ENCODE assay signal across 8 cellular contexts in the genomic region with DNA sequence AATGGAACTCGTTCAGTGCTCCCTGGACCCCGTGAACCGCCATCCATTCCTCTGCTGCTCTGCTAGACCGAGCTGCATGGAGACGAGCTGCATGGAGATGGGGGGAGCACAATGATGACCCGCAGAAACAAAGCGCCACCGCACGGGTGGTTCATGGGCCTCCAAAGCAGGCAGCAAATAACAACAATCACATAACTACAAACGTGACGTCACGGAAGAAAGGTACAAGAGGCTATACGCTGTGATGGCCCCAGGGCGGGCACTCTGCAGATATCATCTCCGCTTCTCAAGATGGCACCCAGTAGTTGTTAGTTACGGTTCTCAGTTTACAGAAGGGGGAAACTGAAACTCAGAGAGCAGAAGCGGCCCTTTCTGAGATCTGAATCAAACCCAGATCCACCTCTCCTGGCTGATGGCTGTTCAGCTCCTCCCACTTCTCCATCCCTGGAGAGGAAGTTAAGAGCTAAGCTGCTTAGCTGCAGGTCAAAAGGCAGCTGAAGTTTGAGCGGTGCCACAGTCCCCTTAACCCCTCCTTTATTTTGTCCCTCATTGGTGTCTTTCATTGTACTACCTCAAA. TPM values are rescaled to one million over a fixed set of nuclear protein-coding genes. Genes with fewer than 3 reads are reported as not detected.
DNase-seq lines count a peak whose midpoint lies in the region; ATAC-seq and TF ChIP-seq lines count a peak whose summit lies in the region.

No MANE protein-coding gene starts in this region.

- H3K4me3 Mint-ChIP-seq in chondrocyte (ENCODE audit: unreplicated experiment), result peak overlapping the region; percentile 83

- TF ChIP-seq CTCF in OCI-LY3 (IDR thresholded peaks at IDR 0.05; ENCODE audit: low read depth, low read length) (no peak), chondrocyte (IDR thresholded peaks at IDR 0.05) (no peak)

- no peak overlapping the region for H2AFZ ChIP-seq in OCI-LY3 (ENCODE audit: low read depth, low read length)

- H3K27ac ChIP-seq in OCI-LY3 (ENCODE audit: low read length), result peak overlapping the region; percentile 93

- peaks cover 9% of the 10 kb centered on the region for H3K36me3 Mint-ChIP-seq in chondrocyte (ENCODE audit: low read depth)

- ATAC-seq in HG02678 (IDR thresholded peaks at IDR 0.05; ENCODE audit: unreplicated experiment) (peak; percentile 30), GM18519 (IDR thresholded peaks at IDR 0.05; ENCODE audit: low FRiP score, unreplicated experiment) (no peak)

- H3K4me3 ChIP-seq in OCI-LY3 (ENCODE audit: low read length), result peak overlapping the region; percentile 80
- peak overlapping the region; percentile 94 for H3K4me3 ChIP-seq in skeletal muscle satellite cell (ENCODE audit: low read length)

- DNase-seq in activated effector memory CD4-positive, alpha-beta T cell treated with anti-CD3 and anti-CD28 coated beads, Interleukin-2, amount 50 U/mL, for 16 hours, result peak; percentile 80
- no peak for DNase-seq in activated effector memory CD4-positive, alpha-beta T cell treated with Interleukin-2 at 50 U/mL for 16 hours
- peak; percentile 39 for DNase-seq in chondrocyte (ENCODE audit: low spot score)
- DNase-seq in NCI-H345 (lab: John Stamatoyannopoulos, UW), result no peak

- H3K36me3 ChIP-seq in OCI-LY3 (replicated peaks; ENCODE audit: low read depth, low read length), result peaks cover 34% of the 10 kb centered on the region
- peaks cover 22% of the 10 kb centered on the region for H3K36me3 ChIP-seq in skeletal muscle satellite cell (ENCODE audit: insufficient read depth, low read length)

- H3K9me3 ChIP-seq in OCI-LY3 (ENCODE audit: insufficient read depth, low read length), result no peaks in the 10 kb centered on the region
- H3K9me3 ChIP-seq in skeletal muscle satellite cell (replicated peaks; ENCODE audit: low read length), result no peaks in the 10 kb centered on the region

- peaks cover 19% of the 10 kb centered on the region for H3K4me1 Mint-ChIP-seq in chondrocyte (ENCODE audit: low read depth)

- peak overlapping the region; percentile 49 for H3K27ac Mint-ChIP-seq in chondrocyte (ENCODE audit: unreplicated experiment)

- H3K9ac ChIP-seq in OCI-LY3 (ENCODE audit: low read length), result peak overlapping the region; percentile 93
- no peak overlapping the region for H3K9ac ChIP-seq in skeletal muscle satellite cell (ENCODE audit: low read depth, low read length)

- H3K27me3 Mint-ChIP-seq in chondrocyte (ENCODE audit: low read depth), result no peaks in the 10 kb centered on the region

- H3K9me3 Mint-ChIP-seq in chondrocyte (ENCODE audit: low read depth), result no peaks in the 10 kb centered on the region

- H3K4me2 ChIP-seq in OCI-LY3 (ENCODE audit: low read length) (peak overlapping the region; percentile 94), skeletal muscle satellite cell (ENCODE audit: low read length) (peak overlapping the region; percentile 89)

- H3K4me1 ChIP-seq in OCI-LY3 (ENCODE audit: low read length) (peaks cover 15% of the 10 kb centered on the region), skeletal muscle satellite cell (ENCODE audit: control insufficient read depth, insufficient read depth, low read length) (peaks cover 18% of the 10 kb centered on the region)

- H3K79me2 ChIP-seq in OCI-LY3 (ENCODE audit: low read length), result peaks cover 56% of the 10 kb centered on the region

- no peaks in the 10 kb centered on the region for H4K20me1 ChIP-seq in OCI-LY3 (ENCODE audit: insufficient read depth, low read length)

- H3K27me3 ChIP-seq in OCI-LY3 (ENCODE audit: low read depth, low read length), result no peaks in the 10 kb centered on the region
- H3K27me3 ChIP-seq in skeletal muscle satellite cell (ENCODE audit: control insufficient read depth, insufficient read depth, low read length), result no peaks in the 10 kb centered on the region

RNA-seq across cellular contexts. Expression of a gene that starts 1.7 kb away (rescaled TPM):
- total RNA-seq in chondrocyte, result 48.1 to 68.3 TPM (median 48.8 TPM) in 3 replicates
- total RNA-seq in skeletal muscle satellite cell (2012; rRNA removed), result 54.2 and 64.9 TPM in 2 replicates

RNA-seq across cellular contexts. Expression of a gene that starts 6.9 kb away (rescaled TPM):
- 5.4 to 9.8 TPM (median 6.2 TPM) in 3 replicates for total RNA-seq in chondrocyte
- total RNA-seq in skeletal muscle satellite cell (2012; rRNA removed), result 6.8 and 9.2 TPM in 2 replicates

RNA-seq across cellular contexts. Expression of a gene that starts 18.3 kb away (rescaled TPM):
- total RNA-seq in chondrocyte, result 18.0 to 19.5 TPM (median 18.3 TPM) in 3 replicates
- 3.3 and 7.1 TPM in 2 replicates for total RNA-seq in skeletal muscle satellite cell (2012; rRNA removed)

RNA-seq across cellular contexts. Expression of a gene that starts 33.7 kb away (rescaled TPM):
- total RNA-seq in chondrocyte, result 8.1 to 9.5 TPM (median 8.2 TPM) in 3 replicates
- 0.22 and 1.0 TPM in 2 replicates for total RNA-seq in skeletal muscle satellite cell (2012; rRNA removed)

RNA-seq across cellular contexts. Expression of a gene that starts 43.3 kb away (rescaled TPM):
- total RNA-seq in chondrocyte, result 1.1 to 1.5 TPM (median 1.2 TPM) in 3 replicates
- total RNA-seq in skeletal muscle satellite cell (2012; rRNA removed), result 0.66 TPM in 1 of 2 replicates, not detected in the other

Comparison
In these comparisons a context has a peak if more than half of its experiments do, and no peak if none do; other contexts are left out.
1. DNase-seq: peak in activated effector memory CD4-positive, alpha-beta T cell treated with anti-CD3 and anti-CD28 coated beads, Interleukin-2, amount 50 U/mL, for 16 hours (single experiment) and chondrocyte (single experiment); none in activated effector memory CD4-positive, alpha-beta T cell treated with Interleukin-2 at 50 U/mL for 16 hours (single experiment) and NCI-H345 (single experiment).